17 cellular contexts compared by ENCODE assay signal in genomic region chr1:21666572-21667320, GRCh38. TPM values are rescaled to one million over a fixed set of nuclear protein-coding genes. Genes with fewer than 3 reads are reported as not detected.
A peak's percentile ranks its signal among the peaks of the same experiment; 100 is the strongest.
DNase-seq lines count a peak whose midpoint lies in the region; ATAC-seq and TF ChIP-seq lines count a peak whose summit lies in the region.
"Had no signal": no experiment of that assay in that cellular context is flagged by ENCODE, and none has a peak within 500 bp of the region (broad histone marks: within the 10 kb centered on the region; RNA-seq: fewer than 3 reads in every experiment).

No MANE protein-coding gene starts in this region.

- POLR2A ChIA-PET in HEK293 (lab: Yijun Ruan, JAX) = no interaction called here
- POLR2A ChIA-PET in activated CD8-positive, alpha-beta T cell treated with anti-CD3 and anti-CD28 coated beads, Interleukin-2, amount 10 ng/mL, durations not matched to agents 7 days and 5 days (lab: Charles Lee) = no interaction called here

- no peak overlapping the region for H3K27ac ChIP-seq in HEK293 (ENCODE audit: extremely low read depth, low read depth, low read length)
- H3K27ac ChIP-seq: parathyroid adenoma, SJSA1 had no signal

- CTCF ChIA-PET in HEK293 (lab: Yijun Ruan, JAX) = interaction anchor here (0.6 kb wide), 1 partner anchor 297 kb away, joined by 3 read pairs; no protein-coding TSS in a partner anchor
- CTCF ChIA-PET in activated CD8-positive, alpha-beta T cell treated with anti-CD3 and anti-CD28 coated beads, Interleukin-2, amount 10 ng/mL, durations not matched to agents 7 days and 5 days (lab: Charles Lee) = no interaction called here

- no peak overlapping the region for H3K4me3 ChIP-seq in HEK293 (ENCODE audit: low read depth, low read length)
- H3K4me3 ChIP-seq: GM12878, GM23338, lung, SJSA1 had no signal

- no peaks in the 10 kb centered on the region for H3K9me3 Mint-ChIP-seq in activated CD8-positive, alpha-beta T cell treated with anti-CD3 and anti-CD28 coated beads, Interleukin-2, amount 10 ng/mL, durations not matched to agents 7 days and 5 days (ENCODE audit: insufficient read depth)
- H3K9me3 Mint-ChIP-seq: GM23338 had no signal

- peaks cover 35% of the 10 kb centered on the region for H3K27me3 Mint-ChIP-seq in activated CD8-positive, alpha-beta T cell treated with anti-CD3 and anti-CD28 coated beads, Interleukin-2, amount 10 ng/mL, durations not matched to agents 7 days and 5 days (ENCODE audit: low read depth)

- no peaks in the 10 kb centered on the region for H3K36me3 Mint-ChIP-seq in activated CD8-positive, alpha-beta T cell treated with anti-CD3 and anti-CD28 coated beads, Interleukin-2, amount 10 ng/mL, durations not matched to agents 7 days and 5 days (ENCODE audit: low read depth)

- no peaks in the 10 kb centered on the region for H3K4me1 ChIP-seq in HEK293 (ENCODE audit: control insufficient read depth, insufficient read depth, low read length)
- H3K4me1 ChIP-seq: parathyroid adenoma had no signal

- TF ChIP-seq CTCF in HEK293 (tag by site-specific recombination; IDR thresholded peaks at IDR 0.05) (no peak), omental fat pad (IDR thresholded peaks at IDR 0.05) (no peak)

- H3K9me3 ChIP-seq in HEK293 (ENCODE audit: control insufficient read depth, insufficient read depth, low read depth, low read length) = no peaks in the 10 kb centered on the region
- H3K9me3 ChIP-seq: SJSA1 had no signal

- DNase-seq in NCI-H82 (lab: John Stamatoyannopoulos, UW) = peak; percentile 55
- no peak for DNase-seq in NCI-H82 treated with DMSO at 0.1 percent for 48 hours (lab: John Stamatoyannopoulos, UW; ENCODE audit: unreplicated experiment)
- DNase-seq in cerebellum (ENCODE audit: low spot score) = peak; percentile 65
- DNase-seq in omental fat pad (ENCODE audit: low spot score) = peak; percentile 6
- no peak for DNase-seq in GM03348 (ENCODE audit: low spot score)
- no peak for DNase-seq in activated CD8-positive, alpha-beta T cell treated with anti-CD3 and anti-CD28 coated beads, Interleukin-2, amount 10 ng/mL, durations not matched to agents 7 days and 5 days
- DNase-seq in activated gamma-delta T cell (lab: John Stamatoyannopoulos, UW) = no peak
- DNase-seq: activated T-cell treated with anti-CD3 and anti-CD28 coated beads, Interleukin-2, amount 50 U/mL, for 1 hour; DMS79; erythroblast; NCI-H526 treated with DMSO at 0.1 percent for 48 hours had no signal

- H3K4me1 Mint-ChIP-seq in activated CD8-positive, alpha-beta T cell treated with anti-CD3 and anti-CD28 coated beads, Interleukin-2, amount 10 ng/mL, durations not matched to agents 7 days and 5 days (ENCODE audit: low read depth) = peaks cover 15% of the 10 kb centered on the region

- no peak overlapping the region for H3K4me3 Mint-ChIP-seq in activated CD8-positive, alpha-beta T cell treated with anti-CD3 and anti-CD28 coated beads, Interleukin-2, amount 10 ng/mL, durations not matched to agents 7 days and 5 days
- H3K4me3 Mint-ChIP-seq: GM23338 had no signal

- ATAC-seq in omental fat pad (ENCODE audit: low FRiP score) = no peak
- no peak for ATAC-seq in activated CD8-positive, alpha-beta T cell treated with anti-CD3 and anti-CD28 coated beads, Interleukin-2, amount 10 ng/mL, durations not matched to agents 7 days and 5 days
- ATAC-seq: GM12878, GM23338 had no signal

- no peaks in the 10 kb centered on the region for H3K36me3 ChIP-seq in HEK293 (ENCODE audit: control insufficient read depth in 2 of 2, insufficient read depth in 1 of 2, low read length in 2 of 2)
- H3K36me3 ChIP-seq: SJSA1 had no signal

- no peak overlapping the region for H3K27ac Mint-ChIP-seq in activated CD8-positive, alpha-beta T cell treated with anti-CD3 and anti-CD28 coated beads, Interleukin-2, amount 10 ng/mL, durations not matched to agents 7 days and 5 days
- H3K27ac Mint-ChIP-seq: GM23338 had no signal

TF ChIP-seq in HEK293, 187 proteins besides CTCF, POLR2A, EP300 and RAD21:
- peak; percentile 62 for TF ChIP-seq EGR2 (tag by site-specific recombination; IDR thresholded peaks at IDR 0.05; ENCODE audit: low read depth)
- TF ChIP-seq MZF1 (tag by site-specific recombination; IDR thresholded peaks at IDR 0.05; ENCODE audit: borderline replicate concordance) = no peak
- TF ChIP-seq ZNF292 (tag by site-specific recombination; IDR thresholded peaks at IDR 0.05; ENCODE audit: borderline replicate concordance, low read depth) = no peak
- no peak for TF ChIP-seq ZNF302 (tag by site-specific recombination; IDR thresholded peaks at IDR 0.05; ENCODE audit: low read depth)
- TF ChIP-seq ZNF701 (tag by site-specific recombination; IDR thresholded peaks at IDR 0.05) = no peak
- no peak for TF ChIP-seq HOXC10 (CRISPR knock-in tag; IDR thresholded peaks at IDR 0.05)
- no peak for TF ChIP-seq ZNF670 (tag by site-specific recombination; IDR thresholded peaks at IDR 0.05; ENCODE audit: low read depth)
- TF ChIP-seq, protein P1, sequence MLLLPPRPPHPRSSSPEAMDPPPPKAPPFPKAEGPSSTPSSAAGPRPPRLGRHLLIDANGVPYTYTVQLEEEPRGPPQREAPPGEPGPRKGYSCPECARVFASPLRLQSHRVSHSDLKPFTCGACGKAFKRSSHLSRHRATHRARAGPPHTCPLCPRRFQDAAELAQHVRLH (tag by site-specific recombination; IDR thresholded peaks at IDR 0.05) = no peak
- TF ChIP-seq ZFHX2 (tag by site-specific recombination; conservative IDR thresholded peaks at IDR 0.05) = peak; percentile 83
- TF ChIP-seq GLIS2 (tag by site-specific recombination; IDR thresholded peaks at IDR 0.05) = 0 out of 2 replicates have a peak, but pooled peaks have one; percentile 14
- no peak for TF ChIP-seq ZNF350 (tag by site-specific recombination; IDR thresholded peaks at IDR 0.05)
- no peak for TF ChIP-seq ZNF174 (tag by site-specific recombination; IDR thresholded peaks at IDR 0.05)
- TF ChIP-seq FEZF1 (tag by site-specific recombination; IDR thresholded peaks at IDR 0.05) = no peak
- TF ChIP-seq OSR2 (tag by site-specific recombination; IDR thresholded peaks at IDR 0.05) = no peak

RNA-seq across cellular contexts. Expression of gene RAP1GAP, which starts 2.4 kb away (rescaled TPM):
- total RNA-seq in cerebellum (13.5 TPM), omental fat pad (under 1 TPM in 3 of 4 donors, not detected in 1; 0.36 to 0.74 (median 0.38) TPM)
- under 1 TPM in 1 of 2 experiments, not detected in 1; 0.13 TPM for total RNA-seq in activated CD8-positive, alpha-beta T cell treated with anti-CD3 and anti-CD28 coated beads, Interleukin-2, amount 10 ng/mL, durations not matched to agents 7 days and 5 days

Comparison
In these comparisons a context has a peak if more than half of its experiments do, and no peak if none do; other contexts are left out.
1. DNase-seq: peak in NCI-H82 (single experiment), cerebellum (single experiment) and omental fat pad (single experiment); none in NCI-H82 treated with DMSO at 0.1 percent for 48 hours (single experiment), GM03348 (single experiment), activated CD8-positive, alpha-beta T cell treated with anti-CD3 and anti-CD28 coated beads, Interleukin-2, amount 10 ng/mL, durations not matched to agents 7 days and 5 days (single experiment) and activated gamma-delta T cell (single experiment).